ENCODE assay signal across 18 cellular contexts in the genomic region with DNA sequence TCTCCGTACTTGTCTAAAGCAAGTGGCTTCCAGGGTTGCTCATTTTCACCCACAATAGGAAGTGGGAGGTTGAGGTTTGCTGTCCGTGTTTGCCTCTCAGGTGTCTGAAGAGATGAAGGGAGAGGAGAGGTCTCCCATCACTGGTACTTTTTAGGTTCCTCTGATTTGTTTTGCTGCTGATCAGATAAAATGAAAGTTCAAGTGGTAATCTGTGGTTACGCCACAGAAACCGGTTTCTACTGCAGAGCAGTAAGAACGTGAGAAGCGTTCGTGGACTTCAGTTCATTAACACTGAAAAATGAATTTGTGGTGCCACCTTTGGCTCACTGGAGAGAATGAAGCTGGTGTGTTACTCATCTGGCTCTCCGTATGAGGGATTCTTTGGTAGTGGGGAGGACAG.
DNase-seq lines count a peak whose midpoint lies in the region; ATAC-seq and TF ChIP-seq lines count a peak whose summit lies in the region.
"Had no signal": no experiment of that assay in that cellular context is flagged by ENCODE, and none has a peak within 500 bp of the region (broad histone marks: within the 10 kb centered on the region; RNA-seq: fewer than 3 reads in every experiment).

No MANE protein-coding gene starts in this region.

- no peaks in the 10 kb centered on the region for H3K36me3 Mint-ChIP-seq in activated CD4-positive, alpha-beta T cell treated with anti-CD3 and anti-CD28 coated beads for 36 hours (ENCODE audit: low read depth)
- peaks cover 12% of the 10 kb centered on the region for H3K36me3 Mint-ChIP-seq in chondrocyte (ENCODE audit: low read depth)
- H3K36me3 Mint-ChIP-seq: activated naive CD8-positive, alpha-beta T cell had no signal

- no peak overlapping the region for H3K4me3 Mint-ChIP-seq in activated CD4-positive, alpha-beta T cell treated with anti-CD3 and anti-CD28 coated beads for 36 hours
- H3K4me3 Mint-ChIP-seq in chondrocyte (ENCODE audit: unreplicated experiment) = no peak overlapping the region
- H3K4me3 Mint-ChIP-seq: activated naive CD8-positive, alpha-beta T cell; activated T-helper 1 cell treated with anti-CD3 and anti-CD28 coated beads, Interleukin-12 subunit alpha, Interleukin-12 subunit beta, Interleukin-2, Interleukin-4 antibody, amounts not matched to agents 30 ng/mL and 10 ng/mL and 1 ng/mL, durations not matched to agents 14 hours and 24 hours and 36 hours; B cell had no signal

- intact Hi-C loops in activated CD4-positive, alpha-beta T cell treated with anti-CD3 and anti-CD28 coated beads for 36 hours (cut with DNase I, micrococcal nuclease) = loop anchor here in 1 of 2 experiments (5.0 kb wide), 3 partner anchors 113 to 273 kb away; no protein-coding TSS in a partner anchor
- intact Hi-C loops in left cardiac atrium (cut with DNase I) = no loop called here

- H3K4me3 ChIP-seq in BLaER1 (no peak overlapping the region), osteoblast (ENCODE audit: insufficient read depth, low read length) (no peak overlapping the region)
- H3K4me3 ChIP-seq in Jurkat, Clone E6-1 (ENCODE audit: low read length) = no peak overlapping the region
- H3K4me3 ChIP-seq: lower lobe of right lung, Peyer's patch, SJSA1, upper lobe of left lung had no signal

- peak; percentile 85 for ATAC-seq in activated CD4-positive, alpha-beta T cell treated with anti-CD3 and anti-CD28 coated beads for 36 hours
- no peak for ATAC-seq in left cardiac atrium
- ATAC-seq: lower lobe of right lung had no signal

- no peak overlapping the region for H3K27ac Mint-ChIP-seq in activated CD4-positive, alpha-beta T cell treated with anti-CD3 and anti-CD28 coated beads for 36 hours
- H3K27ac Mint-ChIP-seq in chondrocyte (ENCODE audit: unreplicated experiment) = no peak overlapping the region
- H3K27ac Mint-ChIP-seq: activated naive CD8-positive, alpha-beta T cell; activated T-helper 1 cell treated with anti-CD3 and anti-CD28 coated beads, Interleukin-12 subunit alpha, Interleukin-12 subunit beta, Interleukin-2, Interleukin-4 antibody, amounts not matched to agents 30 ng/mL and 10 ng/mL and 1 ng/mL, durations not matched to agents 14 hours and 24 hours and 36 hours; B cell had no signal

- H3K4me1 ChIP-seq in BLaER1 (peaks cover 15% of the 10 kb centered on the region), osteoblast (ENCODE audit: insufficient read depth, low read length) (no peaks in the 10 kb centered on the region)
- H3K4me1 ChIP-seq: lower lobe of right lung, Peyer's patch, SJSA1, upper lobe of left lung had no signal

- H3K27ac ChIP-seq in BLaER1 (no peak overlapping the region), osteoblast (ENCODE audit: low read depth, low read length) (no peak overlapping the region)
- H3K27ac ChIP-seq: lower lobe of right lung, Peyer's patch, SJSA1, upper lobe of left lung had no signal

- H3K9me3 ChIP-seq in BLaER1 (no peaks in the 10 kb centered on the region), osteoblast (ENCODE audit: low read depth, low read length) (no peaks in the 10 kb centered on the region)
- H3K9me3 ChIP-seq: lower lobe of right lung, Peyer's patch, SJSA1, upper lobe of left lung had no signal

- H2AFZ ChIP-seq in osteoblast (ENCODE audit: low read length) = no peak overlapping the region

- H3K27me3 ChIP-seq in BLaER1 (no peaks in the 10 kb centered on the region), osteoblast (ENCODE audit: insufficient read depth, low read length) (no peaks in the 10 kb centered on the region)
- H3K27me3 ChIP-seq: Peyer's patch, SJSA1, upper lobe of left lung had no signal

- peak; percentile 40 for DNase-seq in activated CD4-positive, alpha-beta T cell treated with anti-CD3 and anti-CD28 coated beads for 36 hours
- no peak for DNase-seq in activated CD4-positive, alpha-beta T cell treated with anti-CD3 and anti-CD28 coated beads for 4 hours
- peak; percentile 90 for DNase-seq in Jurkat, Clone E6-1 (ENCODE audit: low read depth, low spot score)
- DNase-seq in chondrocyte (ENCODE audit: low spot score) (no peak), osteoblast (ENCODE audit: insufficient read length, low spot score, missing footprints) (no peak), SHP77 treated with DMSO at 0.1 percent for 48 hours (lab: John Stamatoyannopoulos, UW) (no peak), left cardiac atrium (no peak)
- DNase-seq: kidney, lower lobe of right lung, NCI-H1436, NCI-H510A treated with DMSO at 0.1 percent for 48 hours, upper lobe of left lung had no signal

- H3K4me2 ChIP-seq in BLaER1 = peak overlapping the region; percentile 27
- no peak overlapping the region for H3K4me2 ChIP-seq in osteoblast (ENCODE audit: insufficient read depth, low read length)

- H3K9me3 Mint-ChIP-seq in activated CD4-positive, alpha-beta T cell treated with anti-CD3 and anti-CD28 coated beads for 36 hours (ENCODE audit: low read depth) = no peaks in the 10 kb centered on the region
- H3K9me3 Mint-ChIP-seq in chondrocyte (ENCODE audit: low read depth) = no peaks in the 10 kb centered on the region
- H3K9me3 Mint-ChIP-seq: activated T-helper 1 cell treated with anti-CD3 and anti-CD28 coated beads, Interleukin-12 subunit alpha, Interleukin-12 subunit beta, Interleukin-2, Interleukin-4 antibody, amounts not matched to agents 30 ng/mL and 10 ng/mL and 1 ng/mL, durations not matched to agents 14 hours and 24 hours and 36 hours had no signal

- H3K79me2 ChIP-seq in osteoblast (ENCODE audit: insufficient read depth, low read length) = no peaks in the 10 kb centered on the region

- TF ChIP-seq CTCF in chondrocyte (IDR thresholded peaks at IDR 0.05) (peak; percentile 21), osteoblast (IDR thresholded peaks at IDR 0.05; ENCODE audit: extremely low read depth, low read depth, low read length) (no peak)

- H3K4me1 Mint-ChIP-seq in activated CD4-positive, alpha-beta T cell treated with anti-CD3 and anti-CD28 coated beads for 36 hours = peaks cover 9% of the 10 kb centered on the region
- H3K4me1 Mint-ChIP-seq in chondrocyte (ENCODE audit: low read depth) = peaks cover 6% of the 10 kb centered on the region
- H3K4me1 Mint-ChIP-seq: B cell had no signal

- POLR2A ChIA-PET in activated CD4-positive, alpha-beta T cell treated with anti-CD3 and anti-CD28 coated beads for 36 hours (lab: Charles Lee) = interaction anchor here (0.5 kb wide), 1 partner anchor 987 kb away, joined by 3 read pairs; no protein-coding TSS in a partner anchor

- CTCF ChIA-PET in activated CD4-positive, alpha-beta T cell treated with anti-CD3 and anti-CD28 coated beads for 36 hours (lab: Charles Lee) = interaction anchor here (0.7 kb wide), 1 partner anchor 130 kb away, joined by 3 read pairs; no protein-coding TSS in a partner anchor

- H4K20me1 ChIP-seq in BLaER1 (peaks cover 7% of the 10 kb centered on the region; the same call in 1 of the 2 replicates), osteoblast (ENCODE audit: insufficient read depth, low read length) (no peaks in the 10 kb centered on the region)

- H3K9ac ChIP-seq in BLaER1 = no peak overlapping the region

- peaks cover 31% of the 10 kb centered on the region for H3K27me3 Mint-ChIP-seq in activated CD4-positive, alpha-beta T cell treated with anti-CD3 and anti-CD28 coated beads for 36 hours
- no peaks in the 10 kb centered on the region for H3K27me3 Mint-ChIP-seq in chondrocyte (ENCODE audit: low read depth)

- peaks cover 77% of the 10 kb centered on the region for H3K36me3 ChIP-seq in BLaER1
- H3K36me3 ChIP-seq in osteoblast (ENCODE audit: insufficient read depth, low read length) = peaks cover 7% of the 10 kb centered on the region

Comparison
In these comparisons a context has a peak if more than half of its experiments do, and no peak if none do; other contexts are left out.
1. DNase-seq: peak in activated CD4-positive, alpha-beta T cell treated with anti-CD3 and anti-CD28 coated beads for 36 hours (single experiment) and Jurkat, Clone E6-1 (single experiment); none in activated CD4-positive, alpha-beta T cell treated with anti-CD3 and anti-CD28 coated beads for 4 hours (0 of 2), chondrocyte (single experiment), osteoblast (single experiment), SHP77 treated with DMSO at 0.1 percent for 48 hours (single experiment) and left cardiac atrium (single experiment).